In the genomic region with DNA sequence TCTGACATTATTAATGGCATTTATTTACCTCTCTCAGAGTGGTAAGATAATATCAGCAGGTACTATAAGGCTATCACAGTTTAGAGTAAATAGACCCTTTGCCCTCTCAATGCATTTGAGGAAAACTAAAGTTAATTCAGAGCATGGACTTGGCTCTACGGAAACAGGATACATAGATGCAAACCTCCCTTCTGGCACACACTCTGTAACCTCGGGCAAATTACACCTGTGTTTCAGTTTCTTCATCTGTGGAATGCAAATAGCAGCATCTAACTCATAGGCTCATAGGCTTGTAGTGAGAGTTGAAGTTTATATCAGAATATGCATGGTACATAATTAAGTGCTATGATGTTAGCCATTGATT, we compare ENCODE assay signal across 9 cellular contexts. TPM values are rescaled to one million over a fixed set of nuclear protein-coding genes. Genes with fewer than 3 reads are reported as not detected.
DNase-seq lines count a peak whose midpoint lies in the region; ATAC-seq and TF ChIP-seq lines count a peak whose summit lies in the region.
"Had no signal": no experiment of that assay in that cellular context is flagged by ENCODE, and none has a peak within 500 bp of the region (broad histone marks: within the 10 kb centered on the region; RNA-seq: fewer than 3 reads in every experiment).

No MANE protein-coding gene starts in this region.

- no peak overlapping the region for H3K4me3 Mint-ChIP-seq in activated T-cell treated with anti-CD3 and anti-CD28 coated beads, Interleukin-2, amount 50 U/mL, for 24 hours
- H3K4me3 Mint-ChIP-seq: natural killer cell treated with Interleukin-12 subunit alpha and Interleukin-12 subunit beta and Interleukin-15 and Interleukin-18, amount 100 ng/mL, for 72 hours had no signal

- H3K9me3 ChIP-seq in HEK293 (ENCODE audit: control insufficient read depth, insufficient read depth, low read depth, low read length) (no peaks in the 10 kb centered on the region), left lung (peaks cover 0 to 3% of the 10 kb centered on the region in 2 donors)

- POLR2A ChIA-PET in HEK293 (lab: Yijun Ruan, JAX): no interaction called here

- TF ChIP-seq CTCF in HEK293 (tag by site-specific recombination; IDR thresholded peaks at IDR 0.05) (no peak), left lung (IDR thresholded peaks at IDR 0.05) (no peak)

- no peak overlapping the region for H3K27ac ChIP-seq in HEK293 (ENCODE audit: extremely low read depth, low read depth, low read length)
- peak overlapping the region in 1 of 2 donors; percentile 2 for H3K27ac ChIP-seq in left lung

- no peaks in the 10 kb centered on the region for H3K36me3 Mint-ChIP-seq in activated T-cell treated with anti-CD3 and anti-CD28 coated beads, Interleukin-2, amount 50 U/mL, for 24 hours (ENCODE audit: low read depth)

- ATAC-seq in GM18868 (IDR thresholded peaks at IDR 0.05; ENCODE audit: unreplicated experiment): peak; percentile 76
- peak; percentile 78 for ATAC-seq in HG03558 (IDR thresholded peaks at IDR 0.05; ENCODE audit: extremely low read depth, unreplicated experiment)
- peak; percentile 6 for ATAC-seq in left lung
- ATAC-seq: natural killer cell treated with Interleukin-12 subunit alpha and Interleukin-12 subunit beta and Interleukin-15 and Interleukin-18, amount 100 ng/mL, for 72 hours had no signal

- H3K4me1 ChIP-seq in HEK293 (ENCODE audit: control insufficient read depth, insufficient read depth, low read length) (peaks cover 15% of the 10 kb centered on the region), left lung (peaks cover 0 to 6% of the 10 kb centered on the region in 2 donors)

- H3K27me3 Mint-ChIP-seq in activated T-cell treated with anti-CD3 and anti-CD28 coated beads, Interleukin-2, amount 50 U/mL, for 24 hours: peaks cover 48% of the 10 kb centered on the region

- H3K4me1 Mint-ChIP-seq in activated T-cell treated with anti-CD3 and anti-CD28 coated beads, Interleukin-2, amount 50 U/mL, for 24 hours (ENCODE audit: low read depth): peaks cover 2% of the 10 kb centered on the region

- H3K4me3 ChIP-seq in HEK293 (ENCODE audit: low read depth, low read length): no peak overlapping the region
- H3K4me3 ChIP-seq in left lung: no peak overlapping the region

- peaks cover 0 to 18% of the 10 kb centered on the region in 2 donors for H3K27me3 ChIP-seq in left lung

- H3K36me3 ChIP-seq in HEK293 (ENCODE audit: control insufficient read depth in 2 of 2, insufficient read depth in 1 of 2, low read length in 2 of 2) (no peaks in the 10 kb centered on the region), left lung (no peaks in the 10 kb centered on the region)

- intact Hi-C loops in left lung (cut with DNase I): no loop called here

- H3K9me3 Mint-ChIP-seq in activated T-cell treated with anti-CD3 and anti-CD28 coated beads, Interleukin-2, amount 50 U/mL, for 24 hours: peaks cover 9% of the 10 kb centered on the region

- CTCF ChIA-PET in HEK293 (lab: Yijun Ruan, JAX): no interaction called here

- DNase-seq in left lung (no peak), SW480 (ENCODE audit: low spot score) (no peak), NCI-H446 (lab: John Stamatoyannopoulos, UW) (no peak), activated T-cell treated with anti-CD3 and anti-CD28 coated beads for 4 hours (no peak)
- DNase-seq in activated T-cell treated with anti-CD3 and anti-CD28 coated beads, Interleukin-2, amount 50 U/mL, for 24 hours: no peak

- H3K27ac Mint-ChIP-seq in activated T-cell treated with anti-CD3 and anti-CD28 coated beads, Interleukin-2, amount 50 U/mL, for 24 hours: no peak overlapping the region
- H3K27ac Mint-ChIP-seq: natural killer cell treated with Interleukin-12 subunit alpha and Interleukin-12 subunit beta and Interleukin-15 and Interleukin-18, amount 100 ng/mL, for 72 hours had no signal

TF ChIP-seq in HEK293, 187 proteins besides CTCF, POLR2A, EP300 and RAD21:
- TF ChIP-seq WT1 (tag by site-specific recombination; IDR thresholded peaks at IDR 0.05) (0 out of 2 replicates have a peak, but pooled peaks have one; percentile 9), SCRT2 (tag by site-specific recombination; IDR thresholded peaks at IDR 0.05) (no peak), ZNF791 (tag by site-specific recombination; IDR thresholded peaks at IDR 0.05) (no peak), ZSCAN23 (tag by site-specific recombination; IDR thresholded peaks at IDR 0.05) (no peak), ZSCAN30 (tag by site-specific recombination; IDR thresholded peaks at IDR 0.05) (no peak)
- TF ChIP-seq, protein P1, sequence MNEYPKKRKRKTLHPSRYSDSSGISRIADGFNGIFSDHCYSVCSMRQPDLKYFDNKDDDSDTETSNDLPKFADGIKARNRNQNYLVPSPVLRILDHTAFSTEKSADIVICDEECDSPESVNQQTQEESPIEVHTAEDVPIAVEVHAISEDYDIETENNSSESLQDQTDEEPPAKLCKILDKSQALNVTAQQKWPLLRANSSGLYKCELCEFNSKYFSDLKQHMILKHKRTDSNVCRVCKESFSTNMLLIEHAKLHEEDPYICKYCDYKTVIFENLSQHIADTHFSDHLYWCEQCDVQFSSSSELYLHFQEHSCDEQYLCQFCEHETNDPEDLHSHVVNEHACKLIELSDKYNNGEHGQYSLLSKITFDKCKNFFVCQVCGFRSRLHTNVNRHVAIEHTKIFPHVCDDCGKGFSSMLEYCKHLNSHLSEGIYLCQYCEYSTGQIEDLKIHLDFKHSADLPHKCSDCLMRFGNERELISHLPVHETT (tag by site-specific recombination; IDR thresholded peaks at IDR 0.05): no peak

RNA-seq across cellular contexts. Expression of a gene that starts 5.6 kb away (rescaled TPM):
- 10 to 100 TPM; 44.2 to 64.6 TPM for total RNA-seq in left lung

Comparison
In these comparisons a context has a peak if more than half of its experiments do, and no peak if none do; other contexts are left out.
1. ATAC-seq: peak in every context shown above with its lines; median percentile 78 in HG03558; 76 in GM18868; 6 in left lung.